In the genomic region with DNA sequence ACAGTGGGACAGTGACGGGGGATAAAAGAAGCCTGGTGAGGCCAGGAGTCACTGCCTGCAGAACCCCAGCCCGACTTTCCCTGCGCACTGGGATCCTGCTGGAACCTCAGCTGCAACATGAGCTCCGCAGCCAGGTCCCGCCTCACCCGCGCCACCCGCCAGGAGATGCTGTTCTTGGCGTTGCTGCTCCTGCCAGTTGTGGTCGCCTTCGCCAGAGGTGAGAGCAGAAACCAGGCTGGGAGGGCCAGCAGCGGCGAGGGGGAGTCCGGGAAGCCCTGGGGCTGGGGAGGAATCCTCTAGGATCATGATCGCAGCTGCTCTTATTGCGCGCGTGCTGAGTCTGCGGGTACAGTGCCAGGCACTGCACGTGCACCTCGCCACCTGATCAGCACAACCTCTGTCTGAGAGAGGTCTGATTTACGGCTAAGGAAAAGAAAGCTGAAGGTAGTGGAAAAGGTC, we compare ENCODE assay signal across 10 cellular contexts. TPM values are rescaled to one million over a fixed set of nuclear protein-coding genes. Genes with fewer than 3 reads are reported as not detected.
A peak's percentile ranks its signal among the peaks of the same experiment; 100 is the strongest.
DNase-seq lines count a peak whose midpoint lies in the region; ATAC-seq and TF ChIP-seq lines count a peak whose summit lies in the region.
"Had no signal": no experiment of that assay in that cellular context is flagged by ENCODE, and none has a peak within 500 bp of the region (broad histone marks: within the 10 kb centered on the region; RNA-seq: fewer than 3 reads in every experiment).

Gene PF4V1 (plus strand): TSS at position 51 of the 459 bp plus-strand sequence. CDS start 67 bp downstream, at position 118.

- intact Hi-C loops in Right ventricle myocardium inferior (cut with DNase I) (no loop called here), upper lobe of right lung (cut with DNase I) (no loop called here)

- peak; percentile 60 for DNase-seq in Right ventricle myocardium inferior (ENCODE audit: missing footprints)
- DNase-seq in right atrium auricular region (ENCODE audit: low spot score), result no peak
- DNase-seq in epithelial cell of proximal tubule (ENCODE audit: low read depth), result no peak
- DNase-seq in upper lobe of right lung, result peak; percentile 70
- DNase-seq in activated CD4-positive, alpha-beta T cell treated with anti-CD3 and anti-CD28 coated beads for 1 hour, result no peak
- no peak for DNase-seq in medulla oblongata (ENCODE audit: extremely low spot score)
- DNase-seq: activated CD8-positive, alpha-beta memory T cell treated with anti-CD3 and anti-CD28 coated beads, Interleukin-2, amount 50 U/mL, for 4 hours had no signal

- no peak within 1 kb of the TSS for H3K4me3 ChIP-seq in right atrium auricular region
- H3K4me3 ChIP-seq in epithelial cell of proximal tubule (ENCODE audit: low read depth, low read length), result peak within 1 kb of the TSS; percentile 17
- H3K4me3 ChIP-seq in mononuclear cell (ENCODE audit: low read length), result no peak within 1 kb of the TSS
- no peak within 1 kb of the TSS for H3K4me3 ChIP-seq in upper lobe of right lung

- no peak for TF ChIP-seq CTCF in right atrium auricular region (IDR thresholded peaks at IDR 0.05)
- TF ChIP-seq CTCF in epithelial cell of proximal tubule (conservative IDR thresholded peaks at IDR 0.05; ENCODE audit: low read depth, low read length), result peak; percentile 43
- peak; percentile 15 for TF ChIP-seq CTCF in upper lobe of right lung (IDR thresholded peaks at IDR 0.05)

- H3K27me3 ChIP-seq in right atrium auricular region (no peaks in the 10 kb centered on the region), mononuclear cell (ENCODE audit: insufficient read depth, low read length) (no peaks in the 10 kb centered on the region), upper lobe of right lung (no peaks in the 10 kb centered on the region)

- no peaks in the 10 kb centered on the region for H3K36me3 ChIP-seq in right atrium auricular region
- H3K36me3 ChIP-seq in upper lobe of right lung, result no peaks in the 10 kb centered on the region

- H3K27ac ChIP-seq in right atrium auricular region, result no peak within 1 kb of the TSS
- H3K27ac ChIP-seq in upper lobe of right lung, result no peak within 1 kb of the TSS

- H3K9me3 ChIP-seq in right atrium auricular region (no peaks in the 10 kb centered on the region), mononuclear cell (ENCODE audit: low read depth, low read length) (no peaks in the 10 kb centered on the region), upper lobe of right lung (no peaks in the 10 kb centered on the region)

- no peak for ATAC-seq in Right ventricle myocardium inferior
- ATAC-seq in upper lobe of right lung, result peak; percentile 61
- no peak for ATAC-seq in HG03439 (IDR thresholded peaks at IDR 0.05; ENCODE audit: unreplicated experiment)

- no peaks in the 10 kb centered on the region for H3K4me1 ChIP-seq in right atrium auricular region
- H3K4me1 ChIP-seq in mononuclear cell (ENCODE audit: insufficient read depth, low read length), result peaks cover 8% of the 10 kb centered on the region
- peaks cover 10% of the 10 kb centered on the region for H3K4me1 ChIP-seq in upper lobe of right lung

RNA-seq across cellular contexts. Expression of gene PF4V1, which starts in this region (rescaled TPM):
- total RNA-seq in Right ventricle myocardium inferior (not detected), right atrium auricular region (not detected), epithelial cell of proximal tubule (not detected in 2 replicates), mononuclear cell (17.6 TPM), upper lobe of right lung (not detected)
- total RNA-seq: pulmonary artery endothelial cell had no signal

Comparison
In these comparisons a context has a peak if more than half of its experiments do, and no peak if none do; other contexts are left out.
1. RNA of gene PF4V1 (total RNA-seq): 17.6 TPM in mononuclear cell (single experiment); not detected in upper lobe of right lung (single experiment), not detected in Right ventricle myocardium inferior (single experiment), not detected in right atrium auricular region and not detected in epithelial cell of proximal tubule; every median in the first group is over 10 times any median in the second.
2. Peak in DNase-seq in Right ventricle myocardium inferior; RNA of the gene not detected or under 1 TPM.
3. Peak in DNase-seq and ATAC-seq in upper lobe of right lung; RNA of the gene not detected or under 1 TPM.
4. CTCF ChIP-seq: peak in epithelial cell of proximal tubule (single experiment) and upper lobe of right lung (single experiment); none in right atrium auricular region (0 of 2).